21 cellular contexts compared by ENCODE assay signal in genomic region chr2:61456070-61456745, GRCh38. TPM values are rescaled to one million over a fixed set of nuclear protein-coding genes. Genes with fewer than 3 reads are reported as not detected.
DNase-seq lines count a peak whose midpoint lies in the region; TF ChIP-seq lines count a peak whose summit lies in the region.
"Had no signal": no experiment of that assay in that cellular context is flagged by ENCODE, and none has a peak within 500 bp of the region (broad histone marks: within the 10 kb centered on the region; RNA-seq: fewer than 3 reads in every experiment).

No MANE protein-coding gene starts in this region.

- no peaks in the 10 kb centered on the region for H3K9me3 Mint-ChIP-seq in CD8-positive, alpha-beta memory T cell
- H3K9me3 Mint-ChIP-seq in progenitor cell of endocrine pancreas (ENCODE audit: low read depth): no peaks in the 10 kb centered on the region
- H3K9me3 Mint-ChIP-seq: T-cell had no signal

- H3K27ac ChIP-seq in CD8-positive, alpha-beta memory T cell (ENCODE audit: low read depth, low read length): no peak overlapping the region
- peak overlapping the region; percentile 24; the same call in 1 of the 2 replicates for H3K27ac ChIP-seq in VCaP
- H3K27ac ChIP-seq in left ventricle myocardium inferior (replicated peaks): peak overlapping the region; percentile 65
- H3K27ac ChIP-seq: neutrophil, testis had no signal

- no peak for TF ChIP-seq CTCF in VCaP (conservative IDR thresholded peaks at IDR 0.05)
- TF ChIP-seq CTCF in left ventricle myocardium inferior (IDR thresholded peaks at IDR 0.05; ENCODE audit: borderline replicate concordance): no peak
- TF ChIP-seq CTCF in progenitor cell of endocrine pancreas (IDR thresholded peaks at IDR 0.05; ENCODE audit: unreplicated experiment): no peak
- no peak for TF ChIP-seq CTCF in GM10248 (IDR thresholded peaks at IDR 0.05; ENCODE audit: control extremely low read depth, extremely low read depth, low read depth, missing control alignments)

- no peaks in the 10 kb centered on the region for H3K27me3 ChIP-seq in CD8-positive, alpha-beta memory T cell (ENCODE audit: insufficient read depth, low read length, poor library complexity, severe bottlenecking)
- H3K27me3 ChIP-seq in left ventricle myocardium inferior (ENCODE audit: low read depth): no peaks in the 10 kb centered on the region
- H3K27me3 ChIP-seq: neutrophil, testis had no signal

- CTCF ChIA-PET in CD8-positive, alpha-beta memory T cell (lab: Charles Lee): no interaction called here
- CTCF ChIA-PET in GM10248 (lab: Yijun Ruan, JAX): interaction anchor here (1.1 to 1.4 kb wide), 3 partner anchors 10 to 78 kb away, joined by 3 read pairs; no protein-coding TSS in a partner anchor

- peak overlapping the region in 4 of 7 donors; percentile 1 to 56 (median 27) for H3K4me3 Mint-ChIP-seq in CD8-positive, alpha-beta memory T cell
- H3K4me3 Mint-ChIP-seq in progenitor cell of endocrine pancreas (ENCODE audit: low read depth): no peak overlapping the region

- peaks cover 63 to 82% (median 80%) of the 10 kb centered on the region in 3 donors for H3K4me1 Mint-ChIP-seq in CD8-positive, alpha-beta memory T cell
- H3K4me1 Mint-ChIP-seq in progenitor cell of endocrine pancreas (ENCODE audit: low read depth): peaks cover 8% of the 10 kb centered on the region

- H3K9me3 ChIP-seq in CD8-positive, alpha-beta memory T cell (ENCODE audit: low read length): no peaks in the 10 kb centered on the region
- no peaks in the 10 kb centered on the region for H3K9me3 ChIP-seq in left ventricle myocardium inferior (replicated peaks)
- H3K9me3 ChIP-seq: neutrophil, testis had no signal

- H3K4me1 ChIP-seq in CD8-positive, alpha-beta memory T cell (ENCODE audit: insufficient read depth, low read length): peaks cover 53% of the 10 kb centered on the region
- H3K4me1 ChIP-seq in left ventricle myocardium inferior: peaks cover 67% of the 10 kb centered on the region

- H3K27me3 Mint-ChIP-seq in CD8-positive, alpha-beta memory T cell: peaks cover 0 to 2% of the 10 kb centered on the region in 2 donors
- H3K27me3 Mint-ChIP-seq in progenitor cell of endocrine pancreas: no peaks in the 10 kb centered on the region
- H3K27me3 Mint-ChIP-seq: T-cell had no signal

- POLR2A ChIA-PET in CD8-positive, alpha-beta memory T cell (lab: Charles Lee): no interaction called here
- POLR2A ChIA-PET in GM10248 (lab: Yijun Ruan, JAX): no interaction called here

- H3K36me3 Mint-ChIP-seq in CD8-positive, alpha-beta memory T cell: peaks cover 0 to 26% (median 6%) of the 10 kb centered on the region in 3 donors
- H3K36me3 Mint-ChIP-seq in progenitor cell of endocrine pancreas (ENCODE audit: insufficient read depth): peaks cover 9% of the 10 kb centered on the region

- no peak overlapping the region for H3K4me3 ChIP-seq in CD8-positive, alpha-beta memory T cell (ENCODE audit: low read length)
- no peak overlapping the region for H3K4me3 ChIP-seq in left ventricle myocardium inferior
- H3K4me3 ChIP-seq: testis had no signal

- intact Hi-C loops in left ventricle myocardium inferior (cut with micrococcal nuclease): no loop called here

- H3K27ac Mint-ChIP-seq in CD8-positive, alpha-beta memory T cell: peak overlapping the region in 5 of 8 donors; percentile 3 to 58 (median 7)
- peak overlapping the region; percentile 55 for H3K27ac Mint-ChIP-seq in progenitor cell of endocrine pancreas

- no peak for DNase-seq in CD8-positive, alpha-beta memory T cell
- no peak for DNase-seq in left ventricle myocardium inferior
- no peak for DNase-seq in progenitor cell of endocrine pancreas (ENCODE audit: low spot score, unreplicated experiment)
- no peak for DNase-seq in GM10248 (ENCODE audit: extremely low spot score)
- no peak for DNase-seq in cerebellum (ENCODE audit: low spot score)
- DNase-seq in CD1c-positive myeloid dendritic cell (ENCODE audit: extremely low spot score): no peak
- DNase-seq: activated CD4-positive, alpha-beta T cell treated with anti-CD3 and anti-CD28 coated beads, Interleukin-2, amount 50 U/mL, for 48 hours; activated naive CD4-positive, alpha-beta T cell; activated T-cell treated with anti-CD3 and anti-CD28 coated beads for 4 hours; AML-193; cerebellar nuclear complex; Kasumi-1; midbrain; NCI-H1048; NCI-H1930; NCI-H446; stimulated activated CD4-positive, alpha-beta T cell treated with anti-CD3 and anti-CD28 coated beads, Interleukin-15, amount 100 ng/mL, for 24 hours; T-cell; testis had no signal

- no peaks in the 10 kb centered on the region for H3K36me3 ChIP-seq in CD8-positive, alpha-beta memory T cell (ENCODE audit: insufficient read depth, low read length)
- no peaks in the 10 kb centered on the region for H3K36me3 ChIP-seq in left ventricle myocardium inferior
- H3K36me3 ChIP-seq: neutrophil had no signal

RNA-seq across cellular contexts. Expression of gene USP34, which starts 14.7 kb away (rescaled TPM):
- total RNA-seq in CD8-positive, alpha-beta memory T cell: 10 to 100 TPM; 71.9 to 74.1 TPM
- 24.1 TPM for polyA plus RNA-seq in CD8-positive, alpha-beta memory T cell
- 50.0 TPM for total RNA-seq in left ventricle myocardium inferior
- total RNA-seq in progenitor cell of endocrine pancreas: 139 and 160 TPM in 2 replicates
- 246 TPM for total RNA-seq in cerebellum
